ENCODE assay signal across 9 cellular contexts in genomic region chr17:77433385-77434135, GRCh38.
DNase-seq lines count a peak whose midpoint lies in the region; ATAC-seq and TF ChIP-seq lines count a peak whose summit lies in the region.
"Had no signal": no experiment of that assay in that cellular context is flagged by ENCODE, and none has a peak within 500 bp of the region (broad histone marks: within the 10 kb centered on the region; RNA-seq: fewer than 3 reads in every experiment).

No MANE protein-coding gene starts in this region.

- peak overlapping the region; percentile 72 for H3K4me2 ChIP-seq in SU-DHL-6 (ENCODE audit: low read depth, low read length, poor library complexity, severe bottlenecking)

- ATAC-seq in GM18907 (IDR thresholded peaks at IDR 0.05; ENCODE audit: unreplicated experiment) = peak; percentile 40
- no peak for ATAC-seq in HG03135 (IDR thresholded peaks at IDR 0.05; ENCODE audit: unreplicated experiment)

- H3K4me3 ChIP-seq in SU-DHL-6 (ENCODE audit: insufficient read depth, low read length, poor library complexity, severe bottlenecking) (peak overlapping the region; percentile 53), skin epidermis (no peak overlapping the region), Peyer's patch (peak overlapping the region in 1 of 4 donors; percentile 9)

- peak overlapping the region; percentile 91 for H3K9ac ChIP-seq in SU-DHL-6 (ENCODE audit: low read length)

- peaks cover 74% of the 10 kb centered on the region for H3F3A ChIP-seq in SU-DHL-6 (ENCODE audit: insufficient read depth)

- H3K79me2 ChIP-seq in SU-DHL-6 (ENCODE audit: insufficient read depth, low read length) = peaks cover 33% of the 10 kb centered on the region

- peak; percentile 65 for DNase-seq in fibroblast of peridontal ligament (ENCODE audit: extremely low read depth)
- DNase-seq in Peyer's patch = no peak
- no peak for DNase-seq in islet precursor cell
- no peak for DNase-seq in NOMO-1 treated with dmso at 0.1 percent for 144 hours (lab: John Stamatoyannopoulos, UW; ENCODE audit: unreplicated experiment)
- DNase-seq: NCI-H2029 had no signal

- no peak for TF ChIP-seq POLR2A in Peyer's patch (IDR thresholded peaks at IDR 0.05)

- no peaks in the 10 kb centered on the region for H3K9me2 ChIP-seq in SU-DHL-6 (replicated peaks; ENCODE audit: insufficient read depth, low read length)

- H3K27ac ChIP-seq in SU-DHL-6 (ENCODE audit: low read depth, low read length) (peak overlapping the region; percentile 100), skin epidermis (peak overlapping the region in 16 of 21 experiments; percentile 6 to 97 (median 42)), Peyer's patch (peak overlapping the region in 2 of 4 donors; percentile 18 to 98)

- H3K36me3 ChIP-seq in SU-DHL-6 (ENCODE audit: low read length) = no peaks in the 10 kb centered on the region
- H3K36me3 ChIP-seq in Peyer's patch = no peaks in the 10 kb centered on the region

- peaks cover 0 to 87% (median 78%) of the 10 kb centered on the region in 4 donors for H3K4me1 ChIP-seq in Peyer's patch

- no peak for TF ChIP-seq CTCF in SU-DHL-6 (IDR thresholded peaks at IDR 0.05; ENCODE audit: insufficient read depth, low read length, poor library complexity, severe bottlenecking)
- no peak for TF ChIP-seq CTCF in Peyer's patch (IDR thresholded peaks at IDR 0.05)

- no peak overlapping the region for H2AFZ ChIP-seq in SU-DHL-6 (ENCODE audit: low read depth, low read length, severe bottlenecking)

- no peaks in the 10 kb centered on the region for H3K9me3 ChIP-seq in SU-DHL-6 (ENCODE audit: insufficient read depth, low read length)
- no peaks in the 10 kb centered on the region for H3K9me3 ChIP-seq in Peyer's patch

- H3K27me3 ChIP-seq in SU-DHL-6 (ENCODE audit: low read length) (no peaks in the 10 kb centered on the region), Peyer's patch (no peaks in the 10 kb centered on the region)

- H4K20me1 ChIP-seq in SU-DHL-6 (ENCODE audit: low read depth, low read length) = no peaks in the 10 kb centered on the region
